ENCODE assay signal across 22 cellular contexts in genomic region chr22:23847991-23848864, GRCh38. TPM values are rescaled to one million over a fixed set of nuclear protein-coding genes. Genes with fewer than 3 reads are reported as not detected.
DNase-seq lines count a peak whose midpoint lies in the region; ATAC-seq and TF ChIP-seq lines count a peak whose summit lies in the region.
"Had no signal": no experiment of that assay in that cellular context is flagged by ENCODE, and none has a peak within 500 bp of the region (broad histone marks: within the 10 kb centered on the region; RNA-seq: fewer than 3 reads in every experiment).

No MANE protein-coding gene starts in this region.

- H3K79me1 ChIP-seq in IMR-90 (ENCODE audit: low read depth in 1 of 2, low read length in 2 of 2): no peaks in the 10 kb centered on the region

- peak overlapping the region; percentile 70 for H2AK9ac ChIP-seq in IMR-90 (replicated peaks; ENCODE audit: low read depth, low read length, poor library complexity)

- H3K27me3 Mint-ChIP-seq in activated B cell treated with CpG ODN at 0.5 μM for 24 hours (no peaks in the 10 kb centered on the region), mesothelial cell of epicardium (ENCODE audit: low read depth) (no peaks in the 10 kb centered on the region)
- H3K27me3 Mint-ChIP-seq: CD4-positive, alpha-beta memory T cell; effector memory CD8-positive, alpha-beta T cell had no signal

- no peak overlapping the region for H2AFZ ChIP-seq in IMR-90 (replicated peaks; ENCODE audit: low read length, poor library complexity)

- dilution Hi-C loops in IMR-90 (cut with HindIII; ENCODE audit: low sequenced_read_pairs, unreplicated experiment): no loop called here

- no peak overlapping the region for H3K4ac ChIP-seq in IMR-90 (ENCODE audit: low read depth, low read length)

- CTCF ChIA-PET in IMR-90 (lab: Yijun Ruan, JAX) (interaction anchor here (0.9 kb wide), 1 partner anchor 77 kb away, joined by 3 read pairs; no protein-coding TSS in a partner anchor), activated B cell treated with CpG ODN at 0.5 μM for 24 hours (lab: Charles Lee) (interaction anchor here (1.4 to 4.3 kb wide), 6 partner anchors 9 to 111 kb away, joined by 5 to 33 read pairs (median 17); partner anchors contain the start of genes CHCHD10, MMP11 and SLC2A11)

- no peak overlapping the region for H2BK5ac ChIP-seq in IMR-90 (ENCODE audit: low read depth, low read length, poor library complexity, severe bottlenecking)

- H3K9me1 ChIP-seq in IMR-90 (ENCODE audit: insufficient read depth, low read length): no peaks in the 10 kb centered on the region

- H3K23ac ChIP-seq in IMR-90 (ENCODE audit: low read depth, low read length): no peak overlapping the region

- POLR2A ChIA-PET in IMR-90 (lab: Charles Lee; ENCODE audit: unreplicated experiment) (no interaction called here), activated B cell treated with CpG ODN at 0.5 μM for 24 hours (lab: Charles Lee) (interaction anchor here (0.6 to 4.1 kb wide), 6 partner anchors 9 to 234 kb away, joined by 3 to 18 read pairs (median 11); partner anchors contain the start of genes DERL3 and SLC2A11)

- H3K9ac ChIP-seq in IMR-90 (ENCODE audit: low read depth, low read length): no peak overlapping the region
- H3K9ac ChIP-seq: parathyroid adenoma had no signal

- peaks cover 19% of the 10 kb centered on the region for H3K4me1 ChIP-seq in IMR-90 (ENCODE audit: control insufficient read depth, insufficient read depth, low read length)
- H3K4me1 ChIP-seq: uterus had no signal

- ATAC-seq in IMR-90 (ENCODE audit: low read depth) (no peak), activated B cell treated with CpG ODN at 0.5 μM for 24 hours (ENCODE audit: low read depth) (no peak), GM18861 (IDR thresholded peaks at IDR 0.05; ENCODE audit: unreplicated experiment) (no peak), HG03469 (IDR thresholded peaks at IDR 0.05; ENCODE audit: unreplicated experiment) (no peak), GM21786 (IDR thresholded peaks at IDR 0.05; ENCODE audit: unreplicated experiment) (no peak), HG02970 (IDR thresholded peaks at IDR 0.05; ENCODE audit: low FRiP score, unreplicated experiment) (no peak)

- no peak overlapping the region for H3K56ac ChIP-seq in IMR-90 (ENCODE audit: extremely low read depth, insufficient read depth, low read length)

- H3K4me3 ChIP-seq in IMR-90 (ENCODE audit: insufficient read depth, low read depth, low read length): no peak overlapping the region
- H3K4me3 ChIP-seq: SK-N-MC, uterus had no signal

- in situ Hi-C loops in IMR-90 (cut with MboI; ENCODE audit: low sequenced_read_pairs): loop anchor here (10.0 kb wide), 1 partner anchor 323 kb away; no protein-coding TSS in a partner anchor

- H3K36me3 Mint-ChIP-seq in activated B cell treated with CpG ODN at 0.5 μM for 24 hours (ENCODE audit: low read depth) (no peaks in the 10 kb centered on the region), mesothelial cell of epicardium (no peaks in the 10 kb centered on the region)
- H3K36me3 Mint-ChIP-seq: CD4-positive, alpha-beta memory T cell had no signal

- H2BK20ac ChIP-seq in IMR-90 (ENCODE audit: low read depth, low read length): no peak overlapping the region

- no TSS peak for BruUV-seq in IMR-90 (replicated peaks; lab: Mats Ljungman, UMichigan)

- intact Hi-C loops in IMR-90 (cut with micrococcal nuclease) (loop anchor here (5.0 kb wide), 3 partner anchors 76 to 306 kb away; partner anchors contain the start of gene MMP11), activated B cell treated with CpG ODN at 0.5 μM for 24 hours (cut with micrococcal nuclease) (loop anchor here (1.0 to 10.0 kb wide), 4 partner anchors 131 to 443 kb away; no protein-coding TSS in a partner anchor)

- H3K14ac ChIP-seq in IMR-90 (replicated peaks; ENCODE audit: low read depth, low read length): no peak overlapping the region

- H4K20me1 ChIP-seq in IMR-90 (ENCODE audit: insufficient read depth, low read length): no peaks in the 10 kb centered on the region

- no peak overlapping the region for H4K91ac ChIP-seq in IMR-90 (ENCODE audit: insufficient read depth, low read depth, low read length)

- no peak overlapping the region for H3K4me2 ChIP-seq in IMR-90 (ENCODE audit: low read depth, low read length)

- H3K27ac Mint-ChIP-seq in activated B cell treated with CpG ODN at 0.5 μM for 24 hours (peak overlapping the region; percentile 35), mesothelial cell of epicardium (peak overlapping the region; percentile 56)
- H3K27ac Mint-ChIP-seq: activated CD4-positive, alpha-beta T cell treated with anti-CD3 and anti-CD28 coated beads, Interleukin-2, amount 10 ng/mL, durations not matched to agents 7 days and 5 days; effector memory CD8-positive, alpha-beta T cell had no signal

- no peak for TF ChIP-seq POLR2A in IMR-90 (IDR thresholded peaks at IDR 0.05; ENCODE audit: low read depth, low read length)

- TF ChIP-seq CTCF in IMR-90 (conservative IDR thresholded peaks at IDR 0.05; ENCODE audit: low read depth, low read length) (no peak), activated B cell treated with CpG ODN at 0.5 μM for 24 hours (IDR thresholded peaks at IDR 0.05) (no peak), mesothelial cell of epicardium (IDR thresholded peaks at IDR 0.05; ENCODE audit: unreplicated experiment) (no peak)

- no peak overlapping the region for H3K27ac ChIP-seq in IMR-90 (ENCODE audit: insufficient read depth, low read length)
- H3K27ac ChIP-seq: parathyroid adenoma, sigmoid colon, SK-N-MC, uterus had no signal

- H3K4me3 Mint-ChIP-seq in activated B cell treated with CpG ODN at 0.5 μM for 24 hours (no peak overlapping the region), mesothelial cell of epicardium (no peak overlapping the region)
- H3K4me3 Mint-ChIP-seq: activated CD4-positive, alpha-beta T cell treated with anti-CD3 and anti-CD28 coated beads, Interleukin-2, amount 10 ng/mL, durations not matched to agents 7 days and 5 days; CD4-positive, alpha-beta memory T cell; effector memory CD8-positive, alpha-beta T cell had no signal

- 75% methylated on average over 12 of the region's 24 CpGs; no CpG with 5 or more reads in 1 of the 2 experiments for WGBS in IMR-90 (ENCODE audit: extremely low coverage in 2 of 2, insufficient read length in 1 of 2), 2 experiments

- no peaks in the 10 kb centered on the region for H3K27me3 ChIP-seq in IMR-90 (ENCODE audit: control insufficient read depth, insufficient read depth, low read length)
- H3K27me3 ChIP-seq: sigmoid colon, uterus had no signal

- H3K9me3 ChIP-seq in IMR-90 (ENCODE audit: control insufficient read depth, insufficient read depth, low read length): no peaks in the 10 kb centered on the region
- H3K9me3 ChIP-seq: sigmoid colon, uterus had no signal

- H4K5ac ChIP-seq in IMR-90 (ENCODE audit: low read depth, low read length): no peak overlapping the region

- DNase-seq in D341Med (ENCODE audit: low spot score) (peak; percentile 9), IMR-90 (no peak), activated B cell treated with CpG ODN at 0.5 μM for 24 hours (no peak), mesothelial cell of epicardium (ENCODE audit: low spot score in 2 of 2, unreplicated experiment in 2 of 2) (no peak)
- DNase-seq: activated CD4-positive, alpha-beta T cell treated with anti-CD3 and anti-CD28 coated beads, Interleukin-2, amount 10 ng/mL, durations not matched to agents 7 days and 5 days; activated gamma-delta T cell treated with Interleukin-2 at 50 U/mL for 16 hours; cerebellar nuclear complex; DMS79 treated with DMSO at 0.1 percent for 48 hours; effector memory CD8-positive, alpha-beta T cell; hippocampal formation; NCI-H1105 treated with DMSO at 0.1 percent for 48 hours; NCI-H526; stimulated activated CD4-positive, alpha-beta T cell treated with anti-CD3 and anti-CD28 coated beads, Interleukin-2, amount 100 ng/mL, for 24 hours; uterus had no signal

- no peak overlapping the region for H4K8ac ChIP-seq in IMR-90 (ENCODE audit: low read depth in 2 of 2, low read length in 2 of 2)

- H3K18ac ChIP-seq in IMR-90 (ENCODE audit: low read depth, low read length): no peak overlapping the region

- no peak for TF ChIP-seq RAD21 in IMR-90 (IDR thresholded peaks at IDR 0.05; ENCODE audit: low read length)

- no peak overlapping the region for H2BK15ac ChIP-seq in IMR-90 (ENCODE audit: low read depth, low read length)

- H3K4me1 Mint-ChIP-seq in activated B cell treated with CpG ODN at 0.5 μM for 24 hours: peaks cover 77% of the 10 kb centered on the region
- H3K4me1 Mint-ChIP-seq in mesothelial cell of epicardium: peaks cover 41% of the 10 kb centered on the region

- peak overlapping the region; percentile 32; the same call in 1 of the 2 replicates for H2AK5ac ChIP-seq in IMR-90 (ENCODE audit: low read depth, low read length)

- H3K9me3 Mint-ChIP-seq in activated B cell treated with CpG ODN at 0.5 μM for 24 hours: no peaks in the 10 kb centered on the region
- H3K9me3 Mint-ChIP-seq in mesothelial cell of epicardium: no peaks in the 10 kb centered on the region
- H3K9me3 Mint-ChIP-seq: activated CD4-positive, alpha-beta T cell treated with anti-CD3 and anti-CD28 coated beads, Interleukin-2, amount 10 ng/mL, durations not matched to agents 7 days and 5 days; CD4-positive, alpha-beta memory T cell; effector memory CD8-positive, alpha-beta T cell had no signal

- H2BK120ac ChIP-seq in IMR-90 (ENCODE audit: low read depth, low read length): no peak overlapping the region

- H3K36me3 ChIP-seq in IMR-90 (ENCODE audit: control insufficient read depth, insufficient read depth, low read length): no peaks in the 10 kb centered on the region
- H3K36me3 ChIP-seq: sigmoid colon, uterus had no signal

RNA-seq across cellular contexts. Expression of gene DERL3, which starts 9.4 kb away (rescaled TPM):
- total RNA-seq in IMR-90 (2012; rRNA removed) (under 0.01 and 0.18 TPM in 2 replicates), activated B cell treated with CpG ODN at 0.5 μM for 24 hours (15.4 and 18.3 TPM in 2 replicates), mesothelial cell of epicardium (23.5 to 25.8 TPM (median 24.8 TPM) in 3 replicates)
- polyA plus RNA-seq in IMR-90 (2012; rRNA removed): 0.50 and 0.62 TPM in 2 replicates
- 0.41 and 0.49 TPM in 2 replicates for polyA plus RNA-seq in IMR-90 (2012; cell fraction: cytosol; rRNA removed)
- 0.96 and 2.2 TPM in 2 replicates for polyA plus RNA-seq in IMR-90 (2012; cell fraction: nucleus; rRNA removed; ENCODE audit: low replicate concordance)

RNA-seq across cellular contexts. Expression of gene SLC2A11, which starts 9.4 kb away (rescaled TPM):
- 2.8 and 3.2 TPM in 2 replicates for total RNA-seq in IMR-90 (2012; rRNA removed)
- polyA plus RNA-seq in IMR-90 (2012; rRNA removed): 6.6 and 8.7 TPM in 2 replicates
- 7.6 and 10.2 TPM in 2 replicates for polyA plus RNA-seq in IMR-90 (2012; cell fraction: cytosol; rRNA removed)
- polyA plus RNA-seq in IMR-90 (2012; cell fraction: nucleus; rRNA removed; ENCODE audit: low replicate concordance): 38.2 and 42.7 TPM in 2 replicates
- total RNA-seq in activated B cell treated with CpG ODN at 0.5 μM for 24 hours: 24.0 and 30.2 TPM in 2 replicates
- total RNA-seq in mesothelial cell of epicardium: 98.7 to 112 TPM (median 99.0 TPM) in 3 replicates

RNA-seq across cellular contexts. Expression of gene MIF, which starts 46.0 kb away (rescaled TPM):
- total RNA-seq in IMR-90 (2012; rRNA removed): 123 and 125 TPM in 2 replicates
- polyA plus RNA-seq in IMR-90 (2012; rRNA removed): 530 and 798 TPM in 2 replicates
- polyA plus RNA-seq in IMR-90 (2012; cell fraction: cytosol; rRNA removed): 412 and 1,658 TPM in 2 replicates
- polyA plus RNA-seq in IMR-90 (2012; cell fraction: nucleus; rRNA removed; ENCODE audit: low replicate concordance): 299 and 621 TPM in 2 replicates
- 308 and 349 TPM in 2 replicates for total RNA-seq in activated B cell treated with CpG ODN at 0.5 μM for 24 hours
- total RNA-seq in mesothelial cell of epicardium: 916 to 949 TPM (median 925 TPM) in 3 replicates

Comparison
In these comparisons a context has a peak if more than half of its experiments do, and no peak if none do; other contexts are left out.
1. RNA of gene DERL3, which starts 9.4 kb away (total RNA-seq): 23.5 to 25.8 TPM in mesothelial cell of epicardium and 15.4 to 18.3 TPM in activated B cell treated with CpG ODN at 0.5 μM for 24 hours; under 0.01 to 0.18 TPM in IMR-90; every median in the first group is over 10 times any median in the second.